Comparison of ENCODE assay signal across 9 cellular contexts in genomic region chr2:97849881-97850540, GRCh38.
DNase-seq lines count a peak whose midpoint lies in the region; ATAC-seq and TF ChIP-seq lines count a peak whose summit lies in the region.
"Had no signal": no experiment of that assay in that cellular context is flagged by ENCODE, and none has a peak within 500 bp of the region (broad histone marks: within the 10 kb centered on the region; RNA-seq: fewer than 3 reads in every experiment).

No MANE protein-coding gene starts in this region.

- H3K27ac ChIP-seq in foreskin keratinocyte, result peak overlapping the region; percentile 51

- peak; percentile 67 for ATAC-seq in GM18861 (IDR thresholded peaks at IDR 0.05; ENCODE audit: unreplicated experiment)
- ATAC-seq in HG02642 (IDR thresholded peaks at IDR 0.05; ENCODE audit: poor library complexity, unreplicated experiment), result peak; percentile 68
- ATAC-seq in SK-N-SH treated with all-trans-retinoic acid at 6 μM for 48 hours, result peak; percentile 38; the same call in 2 of the 3 replicates
- peak; percentile 88 for ATAC-seq in foreskin keratinocyte

- DNase-seq in foreskin keratinocyte, result peak; percentile 65 to 82
- no peak for DNase-seq in NCI-H1436 (lab: John Stamatoyannopoulos, UW)
- no peak for DNase-seq in NCI-H524 treated with DMSO at 0.1 percent for 48 hours (lab: John Stamatoyannopoulos, UW)
- DNase-seq in NOMO-1 treated with dmso at 0.1 percent for 144 hours (lab: John Stamatoyannopoulos, UW; ENCODE audit: unreplicated experiment), result no peak
- no peak for DNase-seq in occipital lobe (lab: John Stamatoyannopoulos, UW)
- DNase-seq: DMS79 had no signal

- H3K27me3 ChIP-seq in foreskin keratinocyte, result no peaks in the 10 kb centered on the region

- TF ChIP-seq CTCF in foreskin keratinocyte (conservative IDR thresholded peaks at IDR 0.05), result no peak

- H3K4me1 ChIP-seq in foreskin keratinocyte, result peaks cover 38% of the 10 kb centered on the region

TF ChIP-seq in SK-N-SH treated with all-trans-retinoic acid at 6 μM for 48 hours, 23 proteins besides CTCF, POLR2A, EP300 and RAD21:
- TF ChIP-seq TSHZ2 (CRISPR knock-in tag; IDR thresholded peaks at IDR 0.05), result no peak
- TF ChIP-seq CSDC2 (CRISPR knock-in tag; IDR thresholded peaks at IDR 0.05), result no peak
- TF ChIP-seq TCF4 (CRISPR knock-in tag; IDR thresholded peaks at IDR 0.05; ENCODE audit: borderline replicate concordance), result no peak

Comparison
In these comparisons a context has a peak if more than half of its experiments do, and no peak if none do; other contexts are left out.
1. ATAC-seq: peak in every context shown above with its lines; median percentile 88 in foreskin keratinocyte; 68 in HG02642; 67 in GM18861; 38 in SK-N-SH treated with all-trans-retinoic acid at 6 μM for 48 hours.
2. DNase-seq: peak in foreskin keratinocyte (2 of 2); none in NCI-H1436 (single experiment), NCI-H524 treated with DMSO at 0.1 percent for 48 hours (single experiment), NOMO-1 treated with dmso at 0.1 percent for 144 hours (single experiment) and occipital lobe (single experiment).